ENCODE assay signal across 1 cellular context in genomic region chrX:103687073-103687695, GRCh38.
A peak's percentile ranks its signal among the peaks of the same experiment; 100 is the strongest.
TF ChIP-seq lines count a peak whose summit lies in the region.

No MANE protein-coding gene starts in this region.

TF ChIP-seq in K562, 482 proteins besides CTCF, POLR2A, EP300 and RAD21 (continued from another document and continues in another):
- TF ChIP-seq PCBP2 (IDR thresholded peaks at IDR 0.05; ENCODE audit: low read depth, low read length, poor library complexity, severe bottlenecking) = no peak
- no peak for TF ChIP-seq TFAM (CRISPR knock-in tag; conservative IDR thresholded peaks at IDR 0.05)
- peak; percentile 91; the same call in 1 of the 2 replicates for TF ChIP-seq NKRF (IDR thresholded peaks at IDR 0.05; ENCODE audit: borderline replicate concordance)
- peak in 1 of 2 experiments; percentile 94; a peak in 2 of 4 replicates for TF ChIP-seq HDAC1 (IDR thresholded peaks at IDR 0.05)
- TF ChIP-seq GABPB1 (CRISPR knock-in tag; IDR thresholded peaks at IDR 0.05) = peak; percentile 70; the same call in 1 of the 2 replicates
- TF ChIP-seq PRPF4 (IDR thresholded peaks at IDR 0.05; ENCODE audit: insufficient read depth, low read depth, low read length, poor library complexity, severe bottlenecking) = peak; percentile 66
- no peak for TF ChIP-seq RREB1 (CRISPR knock-in tag; IDR thresholded peaks at IDR 0.05)
- TF ChIP-seq CHCHD3 (CRISPR knock-in tag; IDR thresholded peaks at IDR 0.05) = no peak
- no peak for TF ChIP-seq ZNF280A (IDR thresholded peaks at IDR 0.05; ENCODE audit: low read depth, partially characterized antibody)
- no peak; the same call in 1 of the 2 replicates for TF ChIP-seq NFRKB (IDR thresholded peaks at IDR 0.05; ENCODE audit: low read depth)
- no peak for TF ChIP-seq SFPQ (IDR thresholded peaks at IDR 0.05; ENCODE audit: low read depth, low read length)
- TF ChIP-seq ZNF57 (CRISPR knock-in tag; IDR thresholded peaks at IDR 0.05) = no peak
- TF ChIP-seq NRF1 (conservative IDR thresholded peaks at IDR 0.05 in 1 of 2, IDR thresholded peaks at IDR 0.05 in 1 of 2) = peak; percentile 95
- TF ChIP-seq ZNF785 (CRISPR knock-in tag; IDR thresholded peaks at IDR 0.05) = no peak
- peak; percentile 99 for TF ChIP-seq EP400 (IDR thresholded peaks at IDR 0.05)
- TF ChIP-seq CBX1 (IDR thresholded peaks at IDR 0.05; ENCODE audit: low read depth) = peak; percentile 49; the same call in 1 of the 2 replicates
- peak; percentile 89 for TF ChIP-seq MAX (CRISPR knock-in tag; IDR thresholded peaks at IDR 0.05)
- TF ChIP-seq GABPA (tag; conservative IDR thresholded peaks at IDR 0.05; ENCODE audit: low read depth) = peak; percentile 93
- peak; percentile 78 to 91 for TF ChIP-seq E2F6 (IDR thresholded peaks at IDR 0.05; ENCODE audit: borderline replicate concordance in 1 of 2, extremely low read depth in 1 of 2, insufficient read depth in 1 of 2, insufficient read length in 1 of 2, low read depth in 1 of 2, low read length in 1 of 2, poor library complexity in 1 of 2, severe bottlenecking in 1 of 2)
- TF ChIP-seq ZNF512 (tag; IDR thresholded peaks at IDR 0.05) = no peak
- TF ChIP-seq HDAC8 (tag; IDR thresholded peaks at IDR 0.05) = no peak
- no peak for TF ChIP-seq KHSRP (IDR thresholded peaks at IDR 0.05)
- TF ChIP-seq FIP1L1 (IDR thresholded peaks at IDR 0.05; ENCODE audit: low read depth, low read length, poor library complexity, severe bottlenecking) = peak; percentile 40
- TF ChIP-seq ZBTB33 (CRISPR knock-in tag; IDR thresholded peaks at IDR 0.05) = no peak
- TF ChIP-seq KLF13 (tag; IDR thresholded peaks at IDR 0.05; ENCODE audit: borderline replicate concordance, low read depth) = peak; percentile 84; the same call in 1 of the 2 replicates
- no peak for TF ChIP-seq BCLAF1 (IDR thresholded peaks at IDR 0.05; ENCODE audit: borderline replicate concordance in 1 of 2, control insufficient read depth in 1 of 2, low read depth in 2 of 2, low read length in 1 of 2)
- TF ChIP-seq NFYB (IDR thresholded peaks at IDR 0.05; ENCODE audit: extremely low read depth, insufficient read length) = no peak
- peak; percentile 84 for TF ChIP-seq ZNF740 (CRISPR knock-in tag; IDR thresholded peaks at IDR 0.05)
- peak in 1 of 2 experiments; percentile 86; a peak in 2 of 4 replicates for TF ChIP-seq ZNF740 (tag; IDR thresholded peaks at IDR 0.05)
- peak; percentile 78 for TF ChIP-seq NR2C1 (IDR thresholded peaks at IDR 0.05)
- TF ChIP-seq NR2C1 (tag; IDR thresholded peaks at IDR 0.05) = peak; percentile 78
- TF ChIP-seq ZBTB17 (CRISPR knock-in tag; IDR thresholded peaks at IDR 0.05) = no peak
- no peak for TF ChIP-seq FOXA1 (IDR thresholded peaks at IDR 0.05; ENCODE audit: borderline replicate concordance)
- TF ChIP-seq ZNF24 (IDR thresholded peaks at IDR 0.05) = 0 out of 2 replicates have a peak, but pooled peaks have one; percentile 15
- no peak for TF ChIP-seq IFI16 (CRISPR knock-in tag; IDR thresholded peaks at IDR 0.05)
